In genomic region chr7:133675510-133676218, GRCh38 we compare ENCODE assay signal across 18 cellular contexts.
"Had no signal": no experiment of that assay in that cellular context is flagged by ENCODE, and none has a peak within 500 bp of the region (broad histone marks: within the 10 kb centered on the region; RNA-seq: fewer than 3 reads in every experiment).

No MANE protein-coding gene starts in this region.

- H3K9me3 Mint-ChIP-seq: activated CD8-positive, alpha-beta T cell treated with anti-CD3 and anti-CD28 coated beads for 36 hours; activated naive CD8-positive, alpha-beta T cell treated with anti-CD3 and anti-CD28 coated beads, Interleukin-2, amount 50 U/mL, for 24 hours; activated T-helper 2 cell treated with anti-CD3 and anti-CD28 coated beads, Interferon-gamma antibody, Interleukin-2, Interleukin-4, amounts not matched to agents 10 μg/mL and 5 μg/mL and 100 μg/mL, durations not matched to agents 14 hours and 24 hours and 36 hours; naive thymus-derived CD8-positive, alpha-beta T cell; stimulated activated memory B cell treated with anti-CD40 and anti-IgM and Interleukin-4, amounts not matched to agents 10 μg/mL and 1 μg/mL and 100 μg/mL, for 72 hours had no signal

- DNase-seq: activated CD4-positive, alpha-beta T cell treated with anti-CD3 and anti-CD28 coated beads for 48 hours; activated CD4-positive, CD25-positive, alpha-beta regulatory T cell; activated CD8-positive, alpha-beta T cell treated with anti-CD3 and anti-CD28 coated beads for 36 hours; activated naive CD4-positive, alpha-beta T cell treated with Interleukin-2 at 50 U/mL for 16 hours; activated naive CD8-positive, alpha-beta T cell treated with anti-CD3 and anti-CD28 coated beads, Interleukin-2, amount 50 U/mL, for 24 hours; activated T-cell treated with anti-CD3 and anti-CD28 coated beads, Interleukin-2, amount 50 U/mL, for 1 hour; aorta; effector CD4-positive, alpha-beta T cell; mesendoderm; naive thymus-derived CD8-positive, alpha-beta T cell; pancreas; sigmoid colon; spleen; stimulated activated CD4-positive, alpha-beta T cell treated with anti-CD3 and anti-CD28 coated beads, Interleukin-4, amount 100 ng/mL, for 4 hours; thyroid gland had no signal

- H3K4me3 ChIP-seq: hepatocyte, pancreas, sigmoid colon, spleen, thyroid gland had no signal

- H3K4me1 Mint-ChIP-seq: activated naive CD8-positive, alpha-beta T cell treated with anti-CD3 and anti-CD28 coated beads, Interleukin-2, amount 50 U/mL, for 24 hours had no signal

- H3K27ac Mint-ChIP-seq: activated CD8-positive, alpha-beta T cell treated with anti-CD3 and anti-CD28 coated beads for 36 hours; activated naive CD8-positive, alpha-beta T cell treated with anti-CD3 and anti-CD28 coated beads, Interleukin-2, amount 50 U/mL, for 24 hours; activated T-helper 2 cell treated with anti-CD3 and anti-CD28 coated beads, Interferon-gamma antibody, Interleukin-2, Interleukin-4, amounts not matched to agents 10 μg/mL and 5 μg/mL and 100 μg/mL, durations not matched to agents 14 hours and 24 hours and 36 hours; naive thymus-derived CD8-positive, alpha-beta T cell; stimulated activated memory B cell treated with anti-CD40 and anti-IgM and Interleukin-4, amounts not matched to agents 10 μg/mL and 1 μg/mL and 100 μg/mL, for 72 hours had no signal

- H3K27me3 Mint-ChIP-seq: activated CD8-positive, alpha-beta T cell treated with anti-CD3 and anti-CD28 coated beads for 36 hours; activated naive CD8-positive, alpha-beta T cell treated with anti-CD3 and anti-CD28 coated beads, Interleukin-2, amount 50 U/mL, for 24 hours; naive thymus-derived CD8-positive, alpha-beta T cell; stimulated activated memory B cell treated with anti-CD40 and anti-IgM and Interleukin-4, amounts not matched to agents 10 μg/mL and 1 μg/mL and 100 μg/mL, for 72 hours had no signal

- H3K4me3 Mint-ChIP-seq: activated CD8-positive, alpha-beta T cell treated with anti-CD3 and anti-CD28 coated beads for 36 hours; activated naive CD8-positive, alpha-beta T cell treated with anti-CD3 and anti-CD28 coated beads, Interleukin-2, amount 50 U/mL, for 24 hours; naive thymus-derived CD8-positive, alpha-beta T cell; stimulated activated memory B cell treated with anti-CD40 and anti-IgM and Interleukin-4, amounts not matched to agents 10 μg/mL and 1 μg/mL and 100 μg/mL, for 72 hours had no signal
